ENCODE assay signal across 22 cellular contexts in the genomic region with DNA sequence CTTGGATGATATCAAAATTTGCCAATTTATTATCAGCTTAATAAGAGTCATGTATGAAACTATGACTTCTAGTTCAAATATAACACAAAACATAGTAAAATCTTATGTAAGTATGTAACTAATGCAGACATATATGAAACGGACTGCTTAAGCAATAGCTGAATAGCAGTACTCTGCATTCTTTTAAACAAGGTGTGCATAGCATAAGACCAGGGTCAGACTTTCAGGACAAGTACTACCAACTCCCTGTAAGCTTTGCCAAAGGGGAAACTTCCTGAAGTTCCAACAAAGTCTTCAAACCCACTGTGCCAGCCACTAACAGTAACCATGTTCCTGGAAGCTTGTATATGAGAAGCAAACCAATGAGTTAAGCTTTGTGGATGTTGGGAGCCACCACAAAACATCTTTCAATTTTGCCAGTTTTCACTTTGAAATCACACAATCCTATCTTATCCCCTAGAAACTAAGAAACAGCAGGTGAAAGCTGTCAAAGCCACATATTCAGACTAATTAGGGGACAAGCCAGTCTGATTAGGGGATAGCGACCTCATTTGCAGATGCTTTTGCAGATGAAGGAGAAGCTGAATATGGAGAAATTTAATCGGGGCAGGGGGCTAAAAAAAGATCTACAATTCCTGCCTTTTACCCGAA. TPM values are rescaled to one million over a fixed set of nuclear protein-coding genes. Genes with fewer than 3 reads are reported as not detected.
DNase-seq lines count a peak whose midpoint lies in the region; TF ChIP-seq lines count a peak whose summit lies in the region.
"Had no signal": no experiment of that assay in that cellular context is flagged by ENCODE, and none has a peak within 500 bp of the region (broad histone marks: within the 10 kb centered on the region; RNA-seq: fewer than 3 reads in every experiment).

No MANE protein-coding gene starts in this region.

- in situ Hi-C loops in GM23248 (cut with MboI) = no loop called here

- intact Hi-C loops in sigmoid colon (cut with DNase I) = no loop called here

- H3K9me3 ChIP-seq in GM23248 (ENCODE audit: low read depth) (no peaks in the 10 kb centered on the region), SK-N-MC (ENCODE audit: low read depth, low read length) (no peaks in the 10 kb centered on the region), iPS-15b (ENCODE audit: control insufficient read depth, insufficient read depth, low read length) (no peaks in the 10 kb centered on the region), sigmoid colon (no peaks in the 10 kb centered on the region), smooth muscle cell (replicated peaks; ENCODE audit: low read depth) (no peaks in the 10 kb centered on the region)
- H3K9me3 ChIP-seq: BLaER1 treated with 17β-estradiol and CSF1 and Interleukin-3, amounts not matched to agents 10 nM and 100 nM; pancreas; tibial nerve had no signal

- 53 to 55% methylated on average over 4 of the region's 4 CpGs for WGBS in GM23248 (ENCODE audit: low coverage in 1 of 2, low lambda C conversion rate in 2 of 2, missing lambda C conversion rate in 2 of 2), 2 experiments
- WGBS in sigmoid colon, 2 donors = 74 to 81% methylated on average over 4 of the region's 4 CpGs
- WGBS in smooth muscle cell (ENCODE audit: low lambda C conversion rate) = 86% methylated on average over 4 of the region's 4 CpGs

- H3K79me2 ChIP-seq in GM23248 (ENCODE audit: insufficient read depth) = peaks cover 100% of the 10 kb centered on the region
- peaks cover 94% of the 10 kb centered on the region for H3K79me2 ChIP-seq in smooth muscle cell (ENCODE audit: low read depth)

- H3K9me2 ChIP-seq in GM23248 (ENCODE audit: insufficient read depth) = no peaks in the 10 kb centered on the region

- H3K4me2 ChIP-seq in GM23248 (ENCODE audit: unreplicated experiment) = no peak overlapping the region
- H3K4me2 ChIP-seq in smooth muscle cell = no peak overlapping the region

- H3K36me3 ChIP-seq in GM23248 (ENCODE audit: low read depth) (no peaks in the 10 kb centered on the region), SK-N-MC (ENCODE audit: insufficient read depth, low read length) (no peaks in the 10 kb centered on the region), iPS-15b (ENCODE audit: control insufficient read depth, insufficient read depth, low read length) (no peaks in the 10 kb centered on the region), sigmoid colon (no peaks in the 10 kb centered on the region), smooth muscle cell (ENCODE audit: low read depth) (no peaks in the 10 kb centered on the region)
- H3K36me3 ChIP-seq: BLaER1 treated with 17β-estradiol and CSF1 and Interleukin-3, amounts not matched to agents 10 nM and 100 nM; pancreas; tibial nerve; WERI-Rb-1 had no signal

- TF ChIP-seq EP300 in sigmoid colon (IDR thresholded peaks at IDR 0.05) = no peak

- H3K27me3 ChIP-seq in GM23248 (replicated peaks; ENCODE audit: insufficient read depth) (no peaks in the 10 kb centered on the region), iPS-15b (ENCODE audit: control insufficient read depth, insufficient read depth, low read length) (no peaks in the 10 kb centered on the region), sigmoid colon (no peaks in the 10 kb centered on the region), smooth muscle cell (ENCODE audit: low read depth) (no peaks in the 10 kb centered on the region)
- H3K27me3 ChIP-seq: BLaER1 treated with 17β-estradiol and CSF1 and Interleukin-3, amounts not matched to agents 10 nM and 100 nM; pancreas; tibial nerve had no signal

- no peak for TF ChIP-seq POLR2A in sigmoid colon (IDR thresholded peaks at IDR 0.05)

- H3K9ac ChIP-seq in GM23248 (0 out of 2 replicates have a peak overlapping the region, but pooled peaks have one; percentile 26), SK-N-MC (ENCODE audit: insufficient read length) (peak overlapping the region; percentile 33), iPS-15b (ENCODE audit: low read depth, low read length) (peak overlapping the region; percentile 4), smooth muscle cell (ENCODE audit: low read depth) (no peak overlapping the region)
- H3K9ac ChIP-seq: BLaER1 treated with 17β-estradiol and CSF1 and Interleukin-3, amounts not matched to agents 10 nM and 100 nM had no signal

- H3K4me1 ChIP-seq in GM23248 (ENCODE audit: insufficient read depth) = peaks cover 58% of the 10 kb centered on the region
- H3K4me1 ChIP-seq in iPS-15b (ENCODE audit: control insufficient read depth, insufficient read depth, low read length) = peaks cover 5% of the 10 kb centered on the region
- H3K4me1 ChIP-seq in sigmoid colon = peaks cover 0 to 79% (median 65%) of the 10 kb centered on the region in 4 donors
- H3K4me1 ChIP-seq in smooth muscle cell (ENCODE audit: low read depth) = peaks cover 33% of the 10 kb centered on the region

- H2AFZ ChIP-seq in GM23248 (no peak overlapping the region), smooth muscle cell (ENCODE audit: low read depth) (no peak overlapping the region)

- DNase-seq in GM23248 (no peak), SK-N-MC (ENCODE audit: low read depth, low spot score) (no peak), sigmoid colon (no peak), smooth muscle cell (lab: John Stamatoyannopoulos, UW; ENCODE audit: unreplicated experiment) (no peak), substantia nigra (lab: John Stamatoyannopoulos, UW) (no peak), epidermal melanocyte (ENCODE audit: insufficient read length, low spot score) (no peak)
- no peak for DNase-seq in stimulated activated naive CD4-positive, alpha-beta T cell (lab: John Stamatoyannopoulos, UW)
- DNase-seq: activated CD8-positive, alpha-beta memory T cell treated with anti-CD3 and anti-CD28 coated beads, Interleukin-2, amount 50 U/mL, for 48 hours; activated naive CD8-positive, alpha-beta T cell treated with anti-CD3 and anti-CD28 coated beads for 36 hours; Calu3; cerebellar nuclear complex; effector CD4-positive, alpha-beta T cell; mesendoderm; naive thymus-derived CD8-positive, alpha-beta T cell; NCI-H1105; NCI-H2081 treated with DMSO at 0.1 percent for 48 hours; pancreas; stimulated activated CD4-positive, alpha-beta T cell treated with anti-CD3 and anti-CD28 coated beads, Interleukin-2, amount 100 ng/mL, for 24 hours; WERI-Rb-1 had no signal

- H3F3A ChIP-seq in GM23248 (ENCODE audit: insufficient read depth) (peaks cover 36% of the 10 kb centered on the region), smooth muscle cell (ENCODE audit: low read depth) (peaks cover 11% of the 10 kb centered on the region)

- TF ChIP-seq CTCF in sigmoid colon (IDR thresholded peaks at IDR 0.05) = no peak
- TF ChIP-seq CTCF in smooth muscle cell (IDR thresholded peaks at IDR 0.05; ENCODE audit: borderline replicate concordance, insufficient read depth, poor library complexity, severe bottlenecking) = no peak

- H4K20me1 ChIP-seq in GM23248 (ENCODE audit: insufficient read depth) (peaks cover 3% of the 10 kb centered on the region; the same call in 1 of the 2 replicates), smooth muscle cell (ENCODE audit: low read depth) (peaks cover 96% of the 10 kb centered on the region)

- H3K27ac ChIP-seq in GM23248 = peak overlapping the region; percentile 39; the same call in 1 of the 2 replicates
- peak overlapping the region; percentile 48; the same call in 1 of the 2 replicates for H3K27ac ChIP-seq in SK-N-MC
- H3K27ac ChIP-seq in sigmoid colon = peak overlapping the region; percentile 19 to 71 (median 60)
- H3K27ac ChIP-seq in smooth muscle cell (ENCODE audit: low read depth) = no peak overlapping the region
- no peak overlapping the region for H3K27ac ChIP-seq in substantia nigra (ENCODE audit: low read depth, low read length, poor library complexity, severe bottlenecking)
- H3K27ac ChIP-seq: BLaER1 treated with 17β-estradiol and CSF1 and Interleukin-3, amounts not matched to agents 10 nM and 100 nM; pancreas; WERI-Rb-1 had no signal

- no peak overlapping the region for H3K4me3 ChIP-seq in GM23248
- H3K4me3 ChIP-seq in SK-N-MC = no peak overlapping the region
- no peak overlapping the region for H3K4me3 ChIP-seq in iPS-15b (ENCODE audit: low read depth, low read length)
- H3K4me3 ChIP-seq in sigmoid colon = no peak overlapping the region
- H3K4me3 ChIP-seq in smooth muscle cell = no peak overlapping the region
- H3K4me3 ChIP-seq: BLaER1 treated with 17β-estradiol and CSF1 and Interleukin-3, amounts not matched to agents 10 nM and 100 nM; pancreas; tibial nerve had no signal

RNA-seq across cellular contexts. Expression of gene RBFOX2, which starts 13.3 kb away (rescaled TPM):
- total RNA-seq in GM23248 (2014; rRNA removed; shearing (Covaris generic)) = 136 and 139 TPM in 2 replicates
- polyA plus RNA-seq in GM23248 (2016; fragmentation: Nextera tagmentation; extraction: Ambion mirVana) = 127 and 135 TPM in 2 replicates
- 100 to 1,000 TPM; 138 to 164 (median 148) TPM for total RNA-seq in sigmoid colon
- 10 to 100 TPM; 11.6 to 32.4 (median 15.6) TPM for polyA plus RNA-seq in sigmoid colon
- total RNA-seq in smooth muscle cell = 144 and 168 TPM in 2 replicates
- polyA plus RNA-seq in smooth muscle cell = 128 and 151 TPM in 2 replicates

Comparison
In these comparisons a context has a peak if more than half of its experiments do, and no peak if none do; other contexts are left out.
1. H3K27ac ChIP-seq: peak in GM23248 (single experiment), SK-N-MC (single experiment) and sigmoid colon (4 of 4); none in smooth muscle cell (single experiment) and substantia nigra (single experiment).